9 cellular contexts compared by ENCODE assay signal in the genomic region with DNA sequence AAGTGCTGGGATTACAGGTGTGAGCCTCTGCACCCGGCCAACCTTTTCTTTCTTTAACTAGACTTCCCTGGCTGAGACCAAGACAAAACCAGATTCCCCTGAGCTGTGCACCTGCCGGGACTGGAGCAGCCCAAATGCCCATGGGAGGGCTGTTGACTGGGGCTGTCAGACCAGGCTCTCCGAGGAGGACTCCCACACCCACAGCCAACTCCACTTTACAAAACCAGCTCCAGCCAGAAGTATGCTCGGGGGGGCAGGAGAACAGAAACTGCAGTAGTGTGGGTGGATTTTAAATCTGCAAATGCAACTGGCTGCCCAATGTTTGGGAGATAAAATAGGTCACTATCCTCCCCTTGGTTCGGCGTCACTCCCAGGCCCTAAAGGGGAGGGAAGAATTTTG.
DNase-seq lines count a peak whose midpoint lies in the region; ATAC-seq and TF ChIP-seq lines count a peak whose summit lies in the region.
"Had no signal": no experiment of that assay in that cellular context is flagged by ENCODE, and none has a peak within 500 bp of the region (broad histone marks: within the 10 kb centered on the region; RNA-seq: fewer than 3 reads in every experiment).

No MANE protein-coding gene starts in this region.

- H3K27ac ChIP-seq in muscle layer of colon (ENCODE audit: low read depth, low read length) (peak overlapping the region; percentile 59), OCI-LY7 (ENCODE audit: low read depth, low read length, poor library complexity, severe bottlenecking) (no peak overlapping the region)

- no peaks in the 10 kb centered on the region for H3K27me3 ChIP-seq in muscle layer of colon (ENCODE audit: control insufficient read depth in 1 of 2, insufficient read depth in 2 of 2, low read length in 2 of 2)

- peaks cover 31% of the 10 kb centered on the region for H3K4me1 Mint-ChIP-seq in activated T-helper 17 cell treated with anti-CD3 and anti-CD28 coated beads, Interleukin-2, amount 50 U/mL, for 72 hours

- no peak overlapping the region for H3K9ac ChIP-seq in muscle layer of colon (ENCODE audit: low read length)

- H3K27me3 Mint-ChIP-seq in activated T-helper 17 cell treated with anti-CD3 and anti-CD28 coated beads, Interleukin-2, amount 50 U/mL, for 72 hours: no peaks in the 10 kb centered on the region

- CTCF ChIA-PET in OCI-LY7 (lab: Charles Lee; ENCODE audit: unreplicated experiment) (no interaction called here), HEK293T (lab: Yijun Ruan, JAX) (no interaction called here)

- ATAC-seq in activated T-helper 17 cell treated with anti-CD3 and anti-CD28 coated beads, Interleukin-2, amount 50 U/mL, for 72 hours (replicated peaks): no peak
- ATAC-seq in GM18873 (IDR thresholded peaks at IDR 0.05; ENCODE audit: low FRiP score, unreplicated experiment): no peak

- H3K36me3 ChIP-seq in muscle layer of colon (ENCODE audit: insufficient read depth, low read length) (no peaks in the 10 kb centered on the region), OCI-LY7 (ENCODE audit: insufficient read depth, low read length) (no peaks in the 10 kb centered on the region)

- H3K9me3 Mint-ChIP-seq in activated T-helper 17 cell treated with anti-CD3 and anti-CD28 coated beads, Interleukin-2, amount 50 U/mL, for 72 hours: no peaks in the 10 kb centered on the region

- no peak overlapping the region for H3K4me2 ChIP-seq in OCI-LY7 (ENCODE audit: low read length)

- H3K9me3 ChIP-seq in muscle layer of colon (ENCODE audit: low read length) (no peaks in the 10 kb centered on the region), OCI-LY7 (ENCODE audit: low read length) (no peaks in the 10 kb centered on the region)

- BruUV-seq in OCI-LY7 (replicated peaks; lab: Mats Ljungman, UMichigan): no TSS peak

- no peaks in the 10 kb centered on the region for H3K79me2 ChIP-seq in OCI-LY7 (ENCODE audit: insufficient read depth, low read depth, low read length)

- DNase-seq in AG20443 (ENCODE audit: low spot score) (peak; percentile 43), GM19238 (ENCODE audit: insufficient read length, low spot score) (peak; percentile 32), OCI-LY7 (ENCODE audit: low spot score) (no peak), HEK293T (ENCODE audit: extremely low spot score) (no peak), AML-193 (lab: John Stamatoyannopoulos, UW) (no peak)
- DNase-seq: activated CD4-positive, alpha-beta T cell treated with anti-CD3 and anti-CD28 coated beads for 4 hours had no signal

- peak overlapping the region; percentile 99 for H3K27ac Mint-ChIP-seq in activated T-helper 17 cell treated with anti-CD3 and anti-CD28 coated beads, Interleukin-2, amount 50 U/mL, for 72 hours

- POLR2A ChIA-PET in OCI-LY7 (lab: Charles Lee) (interaction anchor here (0.6 kb wide), 1 partner anchor 29 kb away, joined by 3 read pairs; no protein-coding TSS in a partner anchor), HEK293T (lab: Yijun Ruan, JAX) (no interaction called here)

- no peaks in the 10 kb centered on the region for H3K9me2 ChIP-seq in OCI-LY7 (ENCODE audit: insufficient read depth, low read length)

- peak overlapping the region; percentile 93 for H3K4me3 Mint-ChIP-seq in activated T-helper 17 cell treated with anti-CD3 and anti-CD28 coated beads, Interleukin-2, amount 50 U/mL, for 72 hours

- TF ChIP-seq CTCF in OCI-LY7 (conservative IDR thresholded peaks at IDR 0.05; ENCODE audit: low read length): no peak

- peaks cover 15% of the 10 kb centered on the region for H3K4me1 ChIP-seq in muscle layer of colon (ENCODE audit: insufficient read depth, low read length)
- peaks cover 13% of the 10 kb centered on the region for H3K4me1 ChIP-seq in OCI-LY7 (ENCODE audit: insufficient read depth, low read length, poor library complexity, severe bottlenecking)

- peaks cover 85% of the 10 kb centered on the region for H3K36me3 Mint-ChIP-seq in activated T-helper 17 cell treated with anti-CD3 and anti-CD28 coated beads, Interleukin-2, amount 50 U/mL, for 72 hours (ENCODE audit: low read depth)

- intact Hi-C loops in OCI-LY7 (cut with micrococcal nuclease; ENCODE audit: unreplicated experiment): no loop called here

- no peaks in the 10 kb centered on the region for H4K20me1 ChIP-seq in OCI-LY7 (ENCODE audit: insufficient read depth, low read length)

- H3K4me3 ChIP-seq in muscle layer of colon (ENCODE audit: low read depth in 1 of 2, low read length in 2 of 2): no peak overlapping the region
- H3K4me3 ChIP-seq in OCI-LY7 (ENCODE audit: low read depth, low read length, poor library complexity, severe bottlenecking): no peak overlapping the region

- no peak overlapping the region; the same call in 1 of the 2 replicates for H2AFZ ChIP-seq in OCI-LY7 (ENCODE audit: low read length)

TF ChIP-seq in HEK293T, 16 proteins besides CTCF, POLR2A, EP300 and RAD21:
- TF ChIP-seq LEF1 (IDR thresholded peaks at IDR 0.05; ENCODE audit: borderline replicate concordance) (no peak), L3MBTL2 (conservative IDR thresholded peaks at IDR 0.05) (no peak), BHLHE40 (IDR thresholded peaks at IDR 0.05; ENCODE audit: borderline replicate concordance) (no peak), TARDBP (IDR thresholded peaks at IDR 0.05) (no peak), FOXK2 (IDR thresholded peaks at IDR 0.05) (no peak), HDGF (IDR thresholded peaks at IDR 0.05; ENCODE audit: borderline replicate concordance) (no peak)
- TF ChIP-seq, protein P1, sequence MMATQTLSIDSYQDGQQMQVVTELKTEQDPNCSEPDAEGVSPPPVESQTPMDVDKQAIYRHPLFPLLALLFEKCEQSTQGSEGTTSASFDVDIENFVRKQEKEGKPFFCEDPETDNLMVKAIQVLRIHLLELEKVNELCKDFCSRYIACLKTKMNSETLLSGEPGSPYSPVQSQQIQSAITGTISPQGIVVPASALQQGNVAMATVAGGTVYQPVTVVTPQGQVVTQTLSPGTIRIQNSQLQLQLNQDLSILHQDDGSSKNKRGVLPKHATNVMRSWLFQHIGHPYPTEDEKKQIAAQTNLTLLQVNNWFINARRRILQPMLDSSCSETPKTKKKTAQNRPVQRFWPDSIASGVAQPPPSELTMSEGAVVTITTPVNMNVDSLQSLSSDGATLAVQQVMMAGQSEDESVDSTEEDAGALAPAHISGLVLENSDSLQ (IDR thresholded peaks at IDR 0.05): no peak

Comparison
In these comparisons a context has a peak if more than half of its experiments do, and no peak if none do; other contexts are left out.
1. DNase-seq: peak in AG20443 (single experiment) and GM19238 (single experiment); none in OCI-LY7 (single experiment), HEK293T (single experiment) and AML-193 (0 of 2).